8 cellular contexts compared by ENCODE assay signal in genomic region chr5:96816430-96816939, GRCh38. TPM values are rescaled to one million over a fixed set of nuclear protein-coding genes. Genes with fewer than 3 reads are reported as not detected.
DNase-seq lines count a peak whose midpoint lies in the region; ATAC-seq and TF ChIP-seq lines count a peak whose summit lies in the region.

No MANE protein-coding gene starts in this region.

- peak; percentile 91 for ATAC-seq in GM21786 (IDR thresholded peaks at IDR 0.05; ENCODE audit: unreplicated experiment)
- peak; percentile 86 to 90 for ATAC-seq in activated T-cell treated with anti-CD3 and anti-CD28 coated beads, Interleukin-2, amount 50 U/mL, for 72 hours (replicated peaks in 1 of 2)

- H3K27me3 Mint-ChIP-seq in activated T-cell treated with anti-CD3 and anti-CD28 coated beads, Interleukin-2, amount 50 U/mL, for 72 hours (ENCODE audit: low read depth), result no peaks in the 10 kb centered on the region

- H3K36me3 Mint-ChIP-seq in activated T-cell treated with anti-CD3 and anti-CD28 coated beads, Interleukin-2, amount 50 U/mL, for 72 hours (ENCODE audit: insufficient read depth in 2 of 2), result no peaks in the 10 kb centered on the region

- no peaks in the 10 kb centered on the region for H3K36me3 ChIP-seq in GM06990 (ENCODE audit: control insufficient read depth, insufficient read depth, low read length)

- peaks cover 79% of the 10 kb centered on the region for H3K4me1 Mint-ChIP-seq in activated T-cell treated with anti-CD3 and anti-CD28 coated beads, Interleukin-2, amount 50 U/mL, for 72 hours (ENCODE audit: low read depth)

- no peaks in the 10 kb centered on the region for H3K27me3 ChIP-seq in GM06990 (replicated peaks; ENCODE audit: control insufficient read depth, insufficient read depth, low read length)

- DNase-seq in GM06990 (ENCODE audit: extremely low read depth, insufficient read length) (peak; percentile 67), LHCN-M2 (ENCODE audit: low read depth) (peak; percentile 51), HPDE6-E6E7 (ENCODE audit: extremely low spot score) (no peak), GOT3 (lab: John Stamatoyannopoulos, UW) (no peak), SIG-M5 (lab: John Stamatoyannopoulos, UW) (no peak)
- DNase-seq in activated T-cell treated with anti-CD3 and anti-CD28 coated beads, Interleukin-2, amount 50 U/mL, for 72 hours, result peak; percentile 40 to 60
- DNase-seq in stimulated activated CD4-positive, alpha-beta T cell treated with anti-CD3 and anti-CD28 coated beads, Interleukin-1b, Interleukin-23, amount 100 ng/mL, for 48 hours, result peak; percentile 39

- H3K4me3 Mint-ChIP-seq in activated T-cell treated with anti-CD3 and anti-CD28 coated beads, Interleukin-2, amount 50 U/mL, for 72 hours, result peak overlapping the region; percentile 86 to 91

- no peak for TF ChIP-seq CTCF in GM06990 (IDR thresholded peaks at IDR 0.05; ENCODE audit: insufficient read depth, low read length, poor library complexity, severe bottlenecking)

- H3K9me3 Mint-ChIP-seq in activated T-cell treated with anti-CD3 and anti-CD28 coated beads, Interleukin-2, amount 50 U/mL, for 72 hours, result no peaks in the 10 kb centered on the region

- peak overlapping the region; percentile 97 for H3K27ac Mint-ChIP-seq in activated T-cell treated with anti-CD3 and anti-CD28 coated beads, Interleukin-2, amount 50 U/mL, for 72 hours

- peak overlapping the region; percentile 53 for H3K4me3 ChIP-seq in GM06990 (replicated peaks; ENCODE audit: low read depth, low read length)

RNA-seq across cellular contexts. Expression of gene ERAP1, which starts 8.7 kb away (rescaled TPM):
- 17.5 and 27.6 TPM in 2 replicates for total RNA-seq in LHCN-M2 (2014; rRNA removed)
- 14.6 TPM for polyA plus RNA-seq in LHCN-M2 (2012)
- total RNA-seq in activated T-cell treated with anti-CD3 and anti-CD28 coated beads, Interleukin-2, amount 50 U/mL, for 72 hours, result 100 to 1,000 TPM in 1 of 2 donors, 10 to 100 TPM in 1; 91.3 to 105 TPM

RNA-seq across cellular contexts. Expression of gene ERAP2, which starts 59.8 kb away (rescaled TPM):
- 19.3 and 26.9 TPM in 2 replicates for total RNA-seq in LHCN-M2 (2014; rRNA removed)
- 7.4 TPM for polyA plus RNA-seq in LHCN-M2 (2012)
- 100 to 1,000 TPM in 1 of 2 donors, 10 to 100 TPM in 1; 92.1 to 133 TPM for total RNA-seq in activated T-cell treated with anti-CD3 and anti-CD28 coated beads, Interleukin-2, amount 50 U/mL, for 72 hours

Comparison
In these comparisons a context has a peak if more than half of its experiments do, and no peak if none do; other contexts are left out.
1. DNase-seq: peak in GM06990 (single experiment), LHCN-M2 (single experiment), activated T-cell treated with anti-CD3 and anti-CD28 coated beads, Interleukin-2, amount 50 U/mL, for 72 hours (2 of 2) and stimulated activated CD4-positive, alpha-beta T cell treated with anti-CD3 and anti-CD28 coated beads, Interleukin-1b, Interleukin-23, amount 100 ng/mL, for 48 hours (single experiment); none in HPDE6-E6E7 (single experiment), GOT3 (single experiment) and SIG-M5 (single experiment).